18 cellular contexts compared by ENCODE assay signal in genomic region chr11:128573674-128574073, GRCh38.
"Had no signal": no experiment of that assay in that cellular context is flagged by ENCODE, and none has a peak within 500 bp of the region (broad histone marks: within the 10 kb centered on the region; RNA-seq: fewer than 3 reads in every experiment).

No MANE protein-coding gene starts in this region.

- H3K4me1 ChIP-seq: colonic mucosa had no signal

- H3K9me3 Mint-ChIP-seq: stimulated activated naive B cell treated with anti-CD40 and anti-IgM and Interleukin-4, amounts not matched to agents 10 μg/mL and 1 μg/mL and 100 μg/mL, for 72 hours; stimulated activated naive CD8-positive, alpha-beta T cell treated with anti-CD3 and anti-CD28 coated beads, Interleukin-15, amount 100 ng/mL, for 72 hours; type B pancreatic cell had no signal

- H3K9me3 ChIP-seq: colonic mucosa, esophagus squamous epithelium, psoas muscle had no signal

- H3K36me3 ChIP-seq: colonic mucosa, esophagus squamous epithelium had no signal

- H3K27ac ChIP-seq: colonic mucosa, esophagus squamous epithelium, foreskin keratinocyte, psoas muscle had no signal

- ATAC-seq: left colon, psoas muscle, sciatic nerve had no signal

- H3K27me3 ChIP-seq: colonic mucosa had no signal

- H3K27ac Mint-ChIP-seq: immature natural killer cell; nephron; stimulated activated naive CD8-positive, alpha-beta T cell treated with anti-CD3 and anti-CD28 coated beads, Interleukin-15, amount 100 ng/mL, for 72 hours; type B pancreatic cell had no signal

- DNase-seq: colonic mucosa; dermis blood vessel endothelial cell; esophagus squamous epithelium; foreskin keratinocyte; immature natural killer cell; kidney; left colon; naive B cell; psoas muscle; retina; stimulated activated CD4-positive, alpha-beta T cell treated with anti-CD3 and anti-CD28 coated beads, Interleukin-2, amount 100 ng/mL, for 24 hours; stimulated activated CD4-positive, alpha-beta T cell treated with anti-CD3 and anti-CD28 coated beads, Interleukin-4, amount 100 ng/mL, for 4 hours; stimulated activated naive B cell treated with anti-CD40 and anti-IgM and Interleukin-4, amounts not matched to agents 10 μg/mL and 1 μg/mL and 100 μg/mL, for 72 hours; stimulated activated naive CD8-positive, alpha-beta T cell treated with anti-CD3 and anti-CD28 coated beads, Interleukin-15, amount 100 ng/mL, for 72 hours; substantia nigra had no signal

- H3K4me3 Mint-ChIP-seq: immature natural killer cell; nephron; stimulated activated naive B cell treated with anti-CD40 and anti-IgM and Interleukin-4, amounts not matched to agents 10 μg/mL and 1 μg/mL and 100 μg/mL, for 72 hours; stimulated activated naive CD8-positive, alpha-beta T cell treated with anti-CD3 and anti-CD28 coated beads, Interleukin-15, amount 100 ng/mL, for 72 hours; type B pancreatic cell had no signal

- H3K36me3 Mint-ChIP-seq: stimulated activated naive B cell treated with anti-CD40 and anti-IgM and Interleukin-4, amounts not matched to agents 10 μg/mL and 1 μg/mL and 100 μg/mL, for 72 hours had no signal

- H3K27me3 Mint-ChIP-seq: naive B cell; stimulated activated naive B cell treated with anti-CD40 and anti-IgM and Interleukin-4, amounts not matched to agents 10 μg/mL and 1 μg/mL and 100 μg/mL, for 72 hours; stimulated activated naive CD8-positive, alpha-beta T cell treated with anti-CD3 and anti-CD28 coated beads, Interleukin-15, amount 100 ng/mL, for 72 hours had no signal

- H3K4me3 ChIP-seq: colonic mucosa, esophagus squamous epithelium, psoas muscle had no signal
